ENCODE assay signal across 19 cellular contexts in the genomic region with DNA sequence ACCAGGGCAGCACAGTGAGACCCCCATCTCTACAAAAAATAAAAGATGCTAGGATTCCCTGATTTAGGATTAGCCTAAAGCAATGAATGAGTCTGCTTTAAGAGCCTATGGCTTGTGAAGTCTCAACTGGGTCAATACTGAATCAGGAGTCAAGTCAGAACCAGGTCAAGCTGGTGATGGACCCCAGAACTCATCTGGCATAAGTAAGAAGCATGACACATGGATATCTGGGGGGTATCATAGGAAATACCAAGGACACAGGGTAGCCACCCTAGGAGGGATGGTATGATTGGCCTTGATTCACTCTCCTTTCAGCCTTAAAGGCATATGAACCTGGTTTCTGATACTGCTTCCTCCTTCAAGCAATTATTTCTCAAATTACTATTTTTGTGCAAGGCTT.
DNase-seq lines count a peak whose midpoint lies in the region; ATAC-seq and TF ChIP-seq lines count a peak whose summit lies in the region.
"Had no signal": no experiment of that assay in that cellular context is flagged by ENCODE, and none has a peak within 500 bp of the region (broad histone marks: within the 10 kb centered on the region; RNA-seq: fewer than 3 reads in every experiment).

No MANE protein-coding gene starts in this region.

- H3K27ac ChIP-seq in KOPT-K1 (ENCODE audit: low read depth, low read length, poor library complexity, severe bottlenecking): peak overlapping the region; percentile 100
- peak overlapping the region; percentile 29 for H3K27ac ChIP-seq in parathyroid adenoma
- H3K27ac ChIP-seq: HL-60 had no signal

- CTCF ChIA-PET in activated naive CD4-positive, alpha-beta T cell treated with anti-CD3 and anti-CD28 coated beads, Interleukin-2, amount 10 ng/mL, durations not matched to agents 7 days and 5 days (lab: Charles Lee): no interaction called here

- H3K79me2 ChIP-seq in parathyroid adenoma: peaks cover 14% of the 10 kb centered on the region

- H3K27me3 ChIP-seq in parathyroid adenoma (ENCODE audit: control insufficient read depth, insufficient read depth, low read length): no peaks in the 10 kb centered on the region
- H3K27me3 ChIP-seq: BE2C had no signal

- H2AFZ ChIP-seq in parathyroid adenoma: no peak overlapping the region

- DNase-seq in activated naive CD4-positive, alpha-beta T cell treated with anti-CD3 and anti-CD28 coated beads, Interleukin-2, amount 10 ng/mL, durations not matched to agents 7 days and 5 days: no peak
- DNase-seq in activated naive CD4-positive, alpha-beta T cell treated with anti-CD3 and anti-CD28 coated beads, Interleukin-2, amount 50 U/mL, for 72 hours (ENCODE audit: low spot score in 2 of 2): no peak
- DNase-seq in globus pallidus (ENCODE audit: low spot score): no peak
- no peak for DNase-seq in NCI-H524 treated with DMSO at 0.1 percent for 48 hours (lab: John Stamatoyannopoulos, UW)
- DNase-seq: BE2C; CD4-positive, alpha-beta memory T cell; DMS79; GDM1; GOT3; NCI-H1436 treated with DMSO at 0.1 percent for 48 hours; NCI-H2081; NCI-H524; NK-92 treated with Interleukin-12 subunit alpha and Interleukin-12 subunit beta, amount 100 ng/mL, for 24 hours; OCI-M1 had no signal

- H3K4me3 ChIP-seq in parathyroid adenoma (ENCODE audit: low read depth, low read length): no peak overlapping the region
- H3K4me3 ChIP-seq: K562 had no signal

- H3K27ac Mint-ChIP-seq in activated naive CD4-positive, alpha-beta T cell treated with anti-CD3 and anti-CD28 coated beads, Interleukin-2, amount 10 ng/mL, durations not matched to agents 7 days and 5 days: peak overlapping the region; percentile 26
- H3K27ac Mint-ChIP-seq in activated naive CD4-positive, alpha-beta T cell treated with anti-CD3 and anti-CD28 coated beads, Interleukin-2, amount 50 U/mL, for 72 hours: peak overlapping the region in 1 of 2 donors; percentile 44
- peak overlapping the region; percentile 88 for H3K27ac Mint-ChIP-seq in activated T-helper 17 cell treated with anti-CD3 and anti-CD28 coated beads, Interleukin-2, amount 50 U/mL, for 72 hours
- H3K27ac Mint-ChIP-seq: CD4-positive, alpha-beta memory T cell had no signal

- peaks cover 16% of the 10 kb centered on the region for H3K4me1 ChIP-seq in parathyroid adenoma
- H3K4me1 ChIP-seq: BE2C had no signal

- H3K4me2 ChIP-seq in parathyroid adenoma (ENCODE audit: low read length): no peak overlapping the region

- no peak for ATAC-seq in activated naive CD4-positive, alpha-beta T cell treated with anti-CD3 and anti-CD28 coated beads, Interleukin-2, amount 50 U/mL, for 72 hours
- ATAC-seq in activated T-helper 17 cell treated with anti-CD3 and anti-CD28 coated beads, Interleukin-2, amount 50 U/mL, for 72 hours (replicated peaks): no peak
- ATAC-seq: K562 had no signal

- peaks cover 54% of the 10 kb centered on the region for H3K4me1 Mint-ChIP-seq in activated naive CD4-positive, alpha-beta T cell treated with anti-CD3 and anti-CD28 coated beads, Interleukin-2, amount 10 ng/mL, durations not matched to agents 7 days and 5 days
- peaks cover 59% of the 10 kb centered on the region for H3K4me1 Mint-ChIP-seq in activated T-helper 17 cell treated with anti-CD3 and anti-CD28 coated beads, Interleukin-2, amount 50 U/mL, for 72 hours

- no peak overlapping the region for H3K4me3 Mint-ChIP-seq in activated naive CD4-positive, alpha-beta T cell treated with anti-CD3 and anti-CD28 coated beads, Interleukin-2, amount 10 ng/mL, durations not matched to agents 7 days and 5 days
- peak overlapping the region; percentile 88 for H3K4me3 Mint-ChIP-seq in activated T-helper 17 cell treated with anti-CD3 and anti-CD28 coated beads, Interleukin-2, amount 50 U/mL, for 72 hours
- H3K4me3 Mint-ChIP-seq: CD4-positive, alpha-beta memory T cell had no signal

- TF ChIP-seq CTCF in parathyroid adenoma (IDR thresholded peaks at IDR 0.05): no peak

- peaks cover 68% of the 10 kb centered on the region for H3K36me3 Mint-ChIP-seq in activated naive CD4-positive, alpha-beta T cell treated with anti-CD3 and anti-CD28 coated beads, Interleukin-2, amount 10 ng/mL, durations not matched to agents 7 days and 5 days
- peaks cover 37 to 73% of the 10 kb centered on the region in 2 donors for H3K36me3 Mint-ChIP-seq in activated naive CD4-positive, alpha-beta T cell treated with anti-CD3 and anti-CD28 coated beads, Interleukin-2, amount 50 U/mL, for 72 hours
- peaks cover 92% of the 10 kb centered on the region for H3K36me3 Mint-ChIP-seq in activated T-helper 17 cell treated with anti-CD3 and anti-CD28 coated beads, Interleukin-2, amount 50 U/mL, for 72 hours (ENCODE audit: low read depth)

- no peak overlapping the region for H3K9ac ChIP-seq in parathyroid adenoma

- no peaks in the 10 kb centered on the region for H3K27me3 Mint-ChIP-seq in activated naive CD4-positive, alpha-beta T cell treated with anti-CD3 and anti-CD28 coated beads, Interleukin-2, amount 10 ng/mL, durations not matched to agents 7 days and 5 days
- no peaks in the 10 kb centered on the region for H3K27me3 Mint-ChIP-seq in activated T-helper 17 cell treated with anti-CD3 and anti-CD28 coated beads, Interleukin-2, amount 50 U/mL, for 72 hours
- H3K27me3 Mint-ChIP-seq: CD4-positive, alpha-beta memory T cell had no signal

- H3K36me3 ChIP-seq in KOPT-K1 (ENCODE audit: insufficient read depth, low read length): peaks cover 96% of the 10 kb centered on the region
- H3K36me3 ChIP-seq in parathyroid adenoma (ENCODE audit: control insufficient read depth, insufficient read depth, low read length): no peaks in the 10 kb centered on the region

- H3K9me3 Mint-ChIP-seq in activated naive CD4-positive, alpha-beta T cell treated with anti-CD3 and anti-CD28 coated beads, Interleukin-2, amount 10 ng/mL, durations not matched to agents 7 days and 5 days: peaks cover 8% of the 10 kb centered on the region
- H3K9me3 Mint-ChIP-seq in activated naive CD4-positive, alpha-beta T cell treated with anti-CD3 and anti-CD28 coated beads, Interleukin-2, amount 50 U/mL, for 72 hours: peaks cover 0 to 4% of the 10 kb centered on the region in 2 donors
- no peaks in the 10 kb centered on the region for H3K9me3 Mint-ChIP-seq in activated T-helper 17 cell treated with anti-CD3 and anti-CD28 coated beads, Interleukin-2, amount 50 U/mL, for 72 hours
- H3K9me3 Mint-ChIP-seq: CD4-positive, alpha-beta memory T cell had no signal

- H3K9me3 ChIP-seq in KOPT-K1 (ENCODE audit: insufficient read depth, low read length, poor library complexity, severe bottlenecking) (no peaks in the 10 kb centered on the region), parathyroid adenoma (ENCODE audit: control insufficient read depth, low read length) (no peaks in the 10 kb centered on the region)
- H3K9me3 ChIP-seq: BE2C had no signal
